15 cellular contexts compared by ENCODE assay signal in genomic region chr1:19752083-19752696, GRCh38. TPM values are rescaled to one million over a fixed set of nuclear protein-coding genes. Genes with fewer than 3 reads are reported as not detected.
DNase-seq lines count a peak whose midpoint lies in the region; ATAC-seq, FAIRE-seq and TF ChIP-seq lines count a peak whose summit lies in the region.
"Had no signal": no experiment of that assay in that cellular context is flagged by ENCODE, and none has a peak within 500 bp of the region (broad histone marks: within the 10 kb centered on the region; RNA-seq: fewer than 3 reads in every experiment).

No MANE protein-coding gene starts in this region.

- H2BK20ac ChIP-seq in IMR-90 (ENCODE audit: low read depth, low read length), result no peak overlapping the region

- 0 out of 4 replicates have a peak, but pooled peaks cover 0 to 3% of the 10 kb centered on the region in 2 experiments for H3K79me1 ChIP-seq in IMR-90 (ENCODE audit: low read depth in 1 of 2, low read length in 2 of 2)

- no peaks in the 10 kb centered on the region for H3K27me3 Mint-ChIP-seq in natural killer cell (ENCODE audit: low read depth in 2 of 2)
- H3K27me3 Mint-ChIP-seq: CD8-positive, alpha-beta memory T cell had no signal

- no peak overlapping the region for H3K14ac ChIP-seq in IMR-90 (replicated peaks; ENCODE audit: low read depth, low read length)

- no peak overlapping the region for H2BK120ac ChIP-seq in IMR-90 (ENCODE audit: low read depth, low read length)

- DNase-seq in IMR-90, result no peak
- DNase-seq in erythroblast (lab: John Stamatoyannopoulos, UW), result peak; percentile 3 to 61
- peak; percentile 86 for DNase-seq in small intestine
- no peak for DNase-seq in natural killer cell
- DNase-seq in NCI-H345 (lab: John Stamatoyannopoulos, UW), result no peak
- no peak for DNase-seq in colonic mucosa
- no peak for DNase-seq in right lobe of liver
- DNase-seq: CD8-positive, alpha-beta memory T cell; H7; MV-4-11; NCI-H1417 treated with DMSO at 0.1 percent for 48 hours; NCI-H2081; NCI-H526 treated with DMSO at 0.1 percent for 48 hours; Right ventricle myocardium superior had no signal

- peak overlapping the region; percentile 64; the same call in 1 of the 2 replicates for H2AK5ac ChIP-seq in IMR-90 (ENCODE audit: low read depth, low read length)

- ATAC-seq in IMR-90 (ENCODE audit: low read depth) (no peak), SK-N-SH treated with all-trans-retinoic acid at 6 μM for 48 hours (peak; percentile 43; the same call in 2 of the 3 replicates), natural killer cell (no peak), right lobe of liver (no peak)

- H3K9ac ChIP-seq in IMR-90 (ENCODE audit: low read depth, low read length) (no peak overlapping the region), colonic mucosa (ENCODE audit: low read depth in 2 of 2, low read length in 2 of 2) (no peak overlapping the region)

- H3K23ac ChIP-seq in IMR-90 (ENCODE audit: low read depth, low read length), result no peak overlapping the region

- no peak overlapping the region for H2BK15ac ChIP-seq in IMR-90 (ENCODE audit: low read depth, low read length)

- no peak overlapping the region for H3K27ac Mint-ChIP-seq in natural killer cell
- H3K27ac Mint-ChIP-seq: CD8-positive, alpha-beta memory T cell had no signal

- H3K4me1 ChIP-seq in IMR-90 (ENCODE audit: control insufficient read depth, insufficient read depth, low read length) (no peaks in the 10 kb centered on the region), small intestine (ENCODE audit: control insufficient read depth in 2 of 2, insufficient read depth in 1 of 2, low read depth in 1 of 2, low read length in 1 of 2) (peaks cover under 1 to 11% of the 10 kb centered on the region in 2 donors), colonic mucosa (no peaks in the 10 kb centered on the region), right lobe of liver (peaks cover 0 to 17% (median 8%) of the 10 kb centered on the region in 4 donors)

- POLR2A ChIA-PET in IMR-90 (lab: Charles Lee; ENCODE audit: unreplicated experiment), result interaction anchor here (0.6 kb wide), 1 partner anchor 414 kb away, joined by 3 read pairs; no protein-coding TSS in a partner anchor

- intact Hi-C loops in IMR-90 (cut with micrococcal nuclease), result no loop called here
- intact Hi-C loops in natural killer cell (cut with micrococcal nuclease), result no loop called here
- intact Hi-C loops in colonic mucosa (cut with DNase I), result no loop called here
- intact Hi-C loops in right lobe of liver (cut with DNase I), result no loop called here

- no peaks in the 10 kb centered on the region for H3K36me3 Mint-ChIP-seq in natural killer cell

- no peak overlapping the region; a peak in 1 of 4 replicates for H4K8ac ChIP-seq in IMR-90 (ENCODE audit: low read depth in 2 of 2, low read length in 2 of 2)

- no peak overlapping the region for H4K5ac ChIP-seq in IMR-90 (ENCODE audit: low read depth, low read length)

- TF ChIP-seq POLR2A in IMR-90 (IDR thresholded peaks at IDR 0.05; ENCODE audit: low read depth, low read length) (no peak), erythroblast (IDR thresholded peaks at IDR 0.05; ENCODE audit: low read length) (no peak), right lobe of liver (IDR thresholded peaks at IDR 0.05) (no peak)

- H4K20me1 ChIP-seq in IMR-90 (ENCODE audit: insufficient read depth, low read length), result no peaks in the 10 kb centered on the region

- H4K91ac ChIP-seq in IMR-90 (ENCODE audit: insufficient read depth, low read depth, low read length), result no peak overlapping the region

- H3K27ac ChIP-seq in IMR-90 (ENCODE audit: insufficient read depth, low read length), result no peak overlapping the region
- H3K27ac ChIP-seq in small intestine (ENCODE audit: low read depth in 1 of 2, low read length in 1 of 2), result peak overlapping the region; percentile 68 to 75
- no peak overlapping the region for H3K27ac ChIP-seq in colonic mucosa
- no peak overlapping the region for H3K27ac ChIP-seq in right lobe of liver

- peaks cover 10% of the 10 kb centered on the region for H3K36me3 ChIP-seq in IMR-90 (ENCODE audit: control insufficient read depth, insufficient read depth, low read length)
- H3K36me3 ChIP-seq in small intestine (ENCODE audit: control insufficient read depth in 2 of 2, insufficient read depth in 2 of 2, low read length in 2 of 2), result peaks cover 0 to 1% of the 10 kb centered on the region in 2 donors
- H3K36me3 ChIP-seq in colonic mucosa, result no peaks in the 10 kb centered on the region
- H3K36me3 ChIP-seq in right lobe of liver, result peaks cover 0 to 7% (median 1%) of the 10 kb centered on the region in 4 donors

- BruUV-seq in IMR-90 (replicated peaks; lab: Mats Ljungman, UMichigan), result no TSS peak

- TF ChIP-seq CTCF in IMR-90 (conservative IDR thresholded peaks at IDR 0.05; ENCODE audit: low read depth, low read length) (no peak), natural killer cell (IDR thresholded peaks at IDR 0.05) (no peak), colonic mucosa (IDR thresholded peaks at IDR 0.05) (no peak), right lobe of liver (IDR thresholded peaks at IDR 0.05) (no peak)

- WGBS in IMR-90 (ENCODE audit: extremely low coverage in 2 of 2, insufficient read length in 1 of 2), 2 experiments, result 63% methylated on average over 4 of the region's 9 CpGs; no CpG with 5 or more reads in 1 of the 2 experiments
- 39 to 68% (median 63%) methylated on average over 9 of the region's 9 CpGs for WGBS in small intestine, 3 donors
- WGBS in right lobe of liver (ENCODE audit: insufficient coverage, low coverage, low lambda C conversion rate, missing lambda C conversion rate), result 96% methylated on average over 4 of the region's 9 CpGs

- H3K4me3 Mint-ChIP-seq in natural killer cell, result no peak overlapping the region
- H3K4me3 Mint-ChIP-seq: CD8-positive, alpha-beta memory T cell had no signal

- H3K27me3 ChIP-seq in IMR-90 (ENCODE audit: control insufficient read depth, insufficient read depth, low read length) (no peaks in the 10 kb centered on the region), small intestine (ENCODE audit: control insufficient read depth in 2 of 2, insufficient read depth in 2 of 2, low read length in 2 of 2) (no peaks in the 10 kb centered on the region), colonic mucosa (no peaks in the 10 kb centered on the region), right lobe of liver (no peaks in the 10 kb centered on the region)

- H3K9me1 ChIP-seq in IMR-90 (ENCODE audit: insufficient read depth, low read length), result peaks cover 1% of the 10 kb centered on the region; the same call in 1 of the 2 replicates

- no peak overlapping the region for H2AFZ ChIP-seq in IMR-90 (replicated peaks; ENCODE audit: low read length, poor library complexity)

- no peaks in the 10 kb centered on the region for H3K9me3 Mint-ChIP-seq in natural killer cell
- H3K9me3 Mint-ChIP-seq: CD8-positive, alpha-beta memory T cell had no signal

- no peak for FAIRE-seq in small intestine (lab: Jason Lieb, UNC)

- no peak overlapping the region for H2AK9ac ChIP-seq in IMR-90 (replicated peaks; ENCODE audit: low read depth, low read length, poor library complexity)

- no peak overlapping the region for H3K4me2 ChIP-seq in IMR-90 (ENCODE audit: low read depth, low read length)

- dilution Hi-C loops in IMR-90 (cut with HindIII; ENCODE audit: low sequenced_read_pairs, unreplicated experiment), result no loop called here

- TF ChIP-seq RAD21 in IMR-90 (IDR thresholded peaks at IDR 0.05; ENCODE audit: low read length), result no peak

- H3K4me1 Mint-ChIP-seq in natural killer cell, result no peaks in the 10 kb centered on the region
- H3K4me1 Mint-ChIP-seq: CD8-positive, alpha-beta memory T cell had no signal

- in situ Hi-C loops in IMR-90 (cut with MboI; ENCODE audit: low sequenced_read_pairs), result no loop called here

- no peaks in the 10 kb centered on the region for H3K9me3 ChIP-seq in IMR-90 (ENCODE audit: control insufficient read depth, insufficient read depth, low read length)
- H3K9me3 ChIP-seq in small intestine (ENCODE audit: control insufficient read depth, low read depth), result no peaks in the 10 kb centered on the region
- no peaks in the 10 kb centered on the region for H3K9me3 ChIP-seq in colonic mucosa
- no peaks in the 10 kb centered on the region for H3K9me3 ChIP-seq in right lobe of liver

- no peak overlapping the region for H3K4me3 ChIP-seq in IMR-90 (ENCODE audit: insufficient read depth, low read depth, low read length)
- H3K4me3 ChIP-seq in small intestine (ENCODE audit: low read depth in 1 of 2, low read length in 2 of 2), result no peak overlapping the region
- H3K4me3 ChIP-seq in colonic mucosa, result no peak overlapping the region
- no peak overlapping the region for H3K4me3 ChIP-seq in right lobe of liver

- H3K4ac ChIP-seq in IMR-90 (ENCODE audit: low read depth, low read length), result no peak overlapping the region

- H2BK5ac ChIP-seq in IMR-90 (ENCODE audit: low read depth, low read length, poor library complexity, severe bottlenecking), result no peak overlapping the region

- H3K18ac ChIP-seq in IMR-90 (ENCODE audit: low read depth, low read length), result no peak overlapping the region

- CTCF ChIA-PET in IMR-90 (lab: Yijun Ruan, JAX), result interaction anchor here (0.9 kb wide), 1 partner anchor 37 kb away, joined by 4 read pairs; no protein-coding TSS in a partner anchor

- H3K56ac ChIP-seq in IMR-90 (ENCODE audit: extremely low read depth, insufficient read depth, low read length), result no peak overlapping the region

TF ChIP-seq in IMR-90, 13 proteins besides CTCF, POLR2A, EP300 and RAD21 (continues in another document):
- no peak for TF ChIP-seq RCOR1 (IDR thresholded peaks at IDR 0.05; ENCODE audit: insufficient replicate concordance, low read length)
- TF ChIP-seq CEBPB (IDR thresholded peaks at IDR 0.05; ENCODE audit: low read depth, low read length), result no peak
- no peak for TF ChIP-seq NFE2L2 (IDR thresholded peaks at IDR 0.05; ENCODE audit: low read depth, low read length)

TF ChIP-seq in SK-N-SH treated with all-trans-retinoic acid at 6 μM for 48 hours, 23 proteins besides CTCF, POLR2A, EP300 and RAD21 (continues in another document):
- TF ChIP-seq ISL1 (CRISPR knock-in tag; IDR thresholded peaks at IDR 0.05) (peak; percentile 60; the same call in 1 of the 2 replicates), ZFP3 (CRISPR knock-in tag; IDR thresholded peaks at IDR 0.05) (peak; percentile 33; the same call in 1 of the 2 replicates)

RNA-seq across cellular contexts. Expression of gene TMCO4, which starts 47.5 kb away (rescaled TPM):
- total RNA-seq in IMR-90 (2012; rRNA removed) (6.9 and 7.3 TPM in 2 replicates), natural killer cell (10 to 100 TPM; 14.2 to 21.5 (median 18.3) TPM), colonic mucosa (10 to 100 TPM; 26.9 to 44.1 TPM), right lobe of liver (10 to 100 TPM in 3 of 6 experiments, 1 to 10 TPM in 3; 6.4 to 13.5 (median 9.8) TPM)
- polyA plus RNA-seq in IMR-90 (2012; rRNA removed) (8.4 and 8.6 TPM in 2 replicates), small intestine (10 to 100 TPM; 28.6 to 59.0 (median 45.4) TPM)
- 7.3 and 8.9 TPM in 2 replicates for polyA plus RNA-seq in IMR-90 (2012; cell fraction: cytosol; rRNA removed)
- polyA plus RNA-seq in IMR-90 (2012; cell fraction: nucleus; rRNA removed; ENCODE audit: low replicate concordance), result 11.4 and 14.8 TPM in 2 replicates

Comparison
In these comparisons a context has a peak if more than half of its experiments do, and no peak if none do; other contexts are left out.
1. DNase-seq: peak in erythroblast (2 of 2) and small intestine (single experiment); none in IMR-90 (single experiment), natural killer cell (single experiment), NCI-H345 (single experiment), colonic mucosa (single experiment) and right lobe of liver (0 of 3).
2. H3K27ac ChIP-seq: peak in small intestine (2 of 2); none in IMR-90 (single experiment), colonic mucosa (single experiment) and right lobe of liver (0 of 3).